ENCODE assay signal across 15 cellular contexts in genomic region chr19:15650123-15650522, GRCh38. TPM values are rescaled to one million over a fixed set of nuclear protein-coding genes. Genes with fewer than 3 reads are reported as not detected.
"Had no signal": no experiment of that assay in that cellular context is flagged by ENCODE, and none has a peak within 500 bp of the region (broad histone marks: within the 10 kb centered on the region; RNA-seq: fewer than 3 reads in every experiment).

No MANE protein-coding gene starts in this region.

RNA-seq across cellular contexts. Expression of gene CYP4F3, which starts 9.4 kb away (rescaled TPM):
- total RNA-seq: activated B cell treated with CpG ODN at 0.5 μM for 24 hours; activated CD4-positive, alpha-beta memory T cell treated with anti-CD3 and anti-CD28 coated beads for 36 hours; activated CD4-positive, alpha-beta T cell treated with anti-CD3 and anti-CD28 coated beads, Interleukin-2, amount 10 ng/mL, durations not matched to agents 24 days and 14 days; activated CD8-positive, alpha-beta T cell treated with anti-CD3 and anti-CD28 coated beads, Interleukin-2, amount 10 ng/mL, durations not matched to agents 7 days and 5 days; T-helper 1 cell treated with Interleukin-12 subunit alpha and Interleukin-12 subunit beta and Interleukin-4 antibody, amounts not matched to agents 30 ng/mL and 1 ng/mL, for 36 hours had no signal

RNA-seq across cellular contexts. Expression of gene CYP4F12, which starts 22.8 kb away (rescaled TPM):
- total RNA-seq: activated B cell treated with CpG ODN at 0.5 μM for 24 hours; activated CD4-positive, alpha-beta memory T cell treated with anti-CD3 and anti-CD28 coated beads, Interleukin-2, amount 10 ng/mL, durations not matched to agents 7 days and 5 days; activated CD4-positive, alpha-beta T cell treated with anti-CD3 and anti-CD28 coated beads for 36 hours; activated CD4-positive, alpha-beta T cell treated with anti-CD3 and anti-CD28 coated beads, Interleukin-2, amount 10 ng/mL, durations not matched to agents 24 days and 14 days; activated CD8-positive, alpha-beta T cell treated with anti-CD3 and anti-CD28 coated beads for 36 hours; activated CD8-positive, alpha-beta T cell treated with anti-CD3 and anti-CD28 coated beads, Interleukin-2, amount 10 ng/mL, durations not matched to agents 7 days and 5 days; T-helper 1 cell treated with Interleukin-12 subunit alpha and Interleukin-12 subunit beta and Interleukin-4 antibody, amounts not matched to agents 30 ng/mL and 1 ng/mL, for 36 hours; T-helper 2 cell treated with Interferon-gamma antibody and Interleukin-4, amounts not matched to agents 100 ng/mL and 5 ng/mL, for 36 hours; WTC11 had no signal

RNA-seq across cellular contexts. Expression of gene CYP4F8, which starts 35.1 kb away (rescaled TPM):
- total RNA-seq: activated B cell treated with CpG ODN at 0.5 μM for 24 hours; activated CD4-positive, alpha-beta memory T cell treated with anti-CD3 and anti-CD28 coated beads for 36 hours; activated CD4-positive, alpha-beta memory T cell treated with anti-CD3 and anti-CD28 coated beads, Interleukin-2, amount 10 ng/mL, durations not matched to agents 7 days and 5 days; activated CD4-positive, alpha-beta T cell treated with anti-CD3 and anti-CD28 coated beads for 36 hours; activated CD4-positive, alpha-beta T cell treated with anti-CD3 and anti-CD28 coated beads, Interleukin-2, amount 10 ng/mL, durations not matched to agents 24 days and 14 days; activated CD4-positive, alpha-beta T cell treated with anti-CD3 and anti-CD28 coated beads, Interleukin-2, amount 10 ng/mL, durations not matched to agents 7 days and 5 days; activated CD8-positive, alpha-beta memory T cell treated with anti-CD3 and anti-CD28 coated beads for 36 hours; activated CD8-positive, alpha-beta memory T cell treated with anti-CD3 and anti-CD28 coated beads, Interleukin-2, amount 10 ng/mL, durations not matched to agents 7 days and 5 days; activated CD8-positive, alpha-beta T cell treated with anti-CD3 and anti-CD28 coated beads for 36 hours; activated CD8-positive, alpha-beta T cell treated with anti-CD3 and anti-CD28 coated beads, Interleukin-2, amount 10 ng/mL, durations not matched to agents 7 days and 5 days; T-cell; T-helper 1 cell treated with Interleukin-12 subunit alpha and Interleukin-12 subunit beta and Interleukin-4 antibody, amounts not matched to agents 30 ng/mL and 1 ng/mL, for 36 hours; T-helper 17 cell; T-helper 2 cell treated with Interferon-gamma antibody and Interleukin-4, amounts not matched to agents 100 ng/mL and 5 ng/mL, for 36 hours; WTC11 had no signal
